ENCODE assay signal across 1 cellular context in the genomic region with DNA sequence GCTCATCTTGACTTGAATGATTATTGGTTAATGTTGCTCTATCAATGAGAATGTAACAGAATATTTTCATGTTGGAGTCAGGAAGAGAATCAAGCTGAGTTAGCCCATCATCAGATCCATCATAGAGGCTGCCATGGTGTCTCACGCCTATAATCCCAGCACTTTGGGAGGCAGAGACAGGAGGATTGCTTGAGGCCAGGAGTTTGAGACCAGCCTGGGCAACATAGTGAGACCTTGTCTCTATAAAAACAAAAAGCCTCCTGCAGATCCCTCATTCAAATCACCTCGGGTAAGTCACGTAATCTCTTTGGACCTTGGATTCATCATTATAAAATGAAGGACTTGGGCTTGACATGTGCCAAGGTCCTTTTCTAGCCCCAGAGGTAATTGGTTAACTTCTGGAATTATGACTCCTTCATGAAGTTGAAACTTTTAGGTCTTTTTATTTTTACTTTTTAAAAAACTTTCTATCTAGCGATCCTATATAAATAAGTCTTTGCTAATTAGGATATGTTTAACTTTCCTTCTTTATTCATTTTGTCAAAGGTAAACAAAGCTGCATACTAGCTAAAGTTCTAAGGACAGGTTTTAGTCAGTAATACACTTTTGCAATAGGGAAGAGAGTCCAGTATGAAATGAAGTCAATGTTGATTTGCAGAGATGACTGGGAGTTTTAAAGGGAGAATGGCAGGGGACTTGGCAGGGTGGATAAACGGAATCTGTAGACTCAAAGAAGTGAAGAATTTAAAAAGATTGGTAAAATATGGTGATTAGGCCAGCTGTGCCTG.
TF ChIP-seq lines count a peak whose summit lies in the region.

No MANE protein-coding gene starts in this region.

TF ChIP-seq in IMR-90, 13 proteins besides CTCF, POLR2A, EP300 and RAD21:
- no peak for TF ChIP-seq RCOR1 (IDR thresholded peaks at IDR 0.05; ENCODE audit: insufficient replicate concordance, low read length)
- TF ChIP-seq RFX5 (IDR thresholded peaks at IDR 0.05; ENCODE audit: low read depth, low read length): no peak
- no peak for TF ChIP-seq BHLHE40 (IDR thresholded peaks at IDR 0.05; ENCODE audit: low read depth, low read length)
- TF ChIP-seq, protein P1, sequence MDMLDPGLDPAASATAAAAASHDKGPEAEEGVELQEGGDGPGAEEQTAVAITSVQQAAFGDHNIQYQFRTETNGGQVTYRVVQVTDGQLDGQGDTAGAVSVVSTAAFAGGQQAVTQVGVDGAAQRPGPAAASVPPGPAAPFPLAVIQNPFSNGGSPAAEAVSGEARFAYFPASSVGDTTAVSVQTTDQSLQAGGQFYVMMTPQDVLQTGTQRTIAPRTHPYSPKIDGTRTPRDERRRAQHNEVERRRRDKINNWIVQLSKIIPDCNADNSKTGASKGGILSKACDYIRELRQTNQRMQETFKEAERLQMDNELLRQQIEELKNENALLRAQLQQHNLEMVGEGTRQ (IDR thresholded peaks at IDR 0.05; ENCODE audit: low read depth, low read length): no peak
- no peak for TF ChIP-seq MXI1 (IDR thresholded peaks at IDR 0.05; ENCODE audit: borderline replicate concordance, low read depth, low read length)
- TF ChIP-seq CHD1 (IDR thresholded peaks at IDR 0.05; ENCODE audit: low read depth, low read length): no peak
- no peak for TF ChIP-seq NFE2L2 (IDR thresholded peaks at IDR 0.05; ENCODE audit: low read depth, low read length)
- TF ChIP-seq MAFK (IDR thresholded peaks at IDR 0.05; ENCODE audit: low read depth, low read length): no peak
- no peak for TF ChIP-seq MAZ (IDR thresholded peaks at IDR 0.05; ENCODE audit: borderline replicate concordance, low read depth, low read length)
- TF ChIP-seq, protein P2, sequence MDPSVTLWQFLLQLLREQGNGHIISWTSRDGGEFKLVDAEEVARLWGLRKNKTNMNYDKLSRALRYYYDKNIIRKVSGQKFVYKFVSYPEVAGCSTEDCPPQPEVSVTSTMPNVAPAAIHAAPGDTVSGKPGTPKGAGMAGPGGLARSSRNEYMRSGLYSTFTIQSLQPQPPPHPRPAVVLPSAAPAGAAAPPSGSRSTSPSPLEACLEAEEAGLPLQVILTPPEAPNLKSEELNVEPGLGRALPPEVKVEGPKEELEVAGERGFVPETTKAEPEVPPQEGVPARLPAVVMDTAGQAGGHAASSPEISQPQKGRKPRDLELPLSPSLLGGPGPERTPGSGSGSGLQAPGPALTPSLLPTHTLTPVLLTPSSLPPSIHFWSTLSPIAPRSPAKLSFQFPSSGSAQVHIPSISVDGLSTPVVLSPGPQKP (IDR thresholded peaks at IDR 0.05; ENCODE audit: borderline replicate concordance, low read depth, low read length): no peak
- TF ChIP-seq FOS (IDR thresholded peaks at IDR 0.05; ENCODE audit: low read depth, low read length): no peak
- TF ChIP-seq CEBPB (IDR thresholded peaks at IDR 0.05; ENCODE audit: low read depth, low read length): no peak
- no peak for TF ChIP-seq SMC3 (IDR thresholded peaks at IDR 0.05; ENCODE audit: low read depth, low read length)
